Comparison of ENCODE assay signal across 9 cellular contexts in the genomic region with DNA sequence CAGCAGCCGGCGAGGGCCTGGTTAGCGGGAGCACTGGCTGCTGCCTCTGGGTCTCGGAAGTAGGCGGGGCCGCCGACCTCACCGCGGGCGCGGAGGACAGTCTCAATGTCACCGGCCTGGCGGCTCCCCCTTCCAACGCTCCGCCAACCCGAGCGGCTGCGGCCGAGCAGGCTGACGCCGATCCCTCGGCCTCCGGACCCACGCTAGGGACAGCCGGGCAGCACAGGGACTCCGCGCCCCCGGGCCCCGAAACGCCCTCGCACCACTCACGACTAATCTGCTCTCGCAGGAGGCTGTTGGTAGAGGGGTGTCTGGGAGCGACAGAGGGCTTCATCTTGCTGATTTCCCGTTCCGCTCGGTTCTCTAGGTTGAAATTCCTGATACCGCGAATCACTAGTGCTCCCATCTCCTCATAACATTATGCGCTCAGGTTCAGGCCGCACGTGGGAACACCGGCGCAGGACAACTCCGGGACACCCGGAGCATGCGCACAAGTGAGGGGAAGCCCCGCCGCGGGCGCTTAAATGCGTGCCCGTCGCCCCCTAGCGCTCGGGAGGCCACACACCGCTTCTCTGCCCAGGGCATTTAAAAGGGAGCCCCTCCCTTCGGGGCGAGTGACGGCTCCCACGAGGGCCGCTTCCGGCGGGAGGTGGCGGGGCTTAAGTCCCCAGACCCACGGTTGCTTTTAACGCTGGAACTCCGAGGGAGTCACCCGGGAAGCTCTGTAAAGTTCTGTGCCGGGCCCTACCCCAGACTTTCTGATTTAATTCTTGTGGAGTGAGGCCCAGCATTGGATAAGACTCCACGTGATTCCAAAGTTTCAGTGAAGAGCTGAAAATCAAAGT. TPM values are rescaled to one million over a fixed set of nuclear protein-coding genes. Genes with fewer than 3 reads are reported as not detected.
DNase-seq lines count a peak whose midpoint lies in the region; ATAC-seq, FAIRE-seq and TF ChIP-seq lines count a peak whose summit lies in the region.
"Had no signal": no experiment of that assay in that cellular context is flagged by ENCODE, and none has a peak within 500 bp of the region (broad histone marks: within the 10 kb centered on the region; RNA-seq: fewer than 3 reads in every experiment).

NDUFAF4 (minus strand) TSS at position 496 of the 845 bp plus-strand sequence; CDS start at position 406, 90 bp downstream.

- H3K4me1 ChIP-seq in spleen: peaks cover 18 to 54% (median 46%) of the 10 kb centered on the region in 6 donors

- peak; percentile 87 for TF ChIP-seq CTCF in WI38 (IDR thresholded peaks at IDR 0.05; ENCODE audit: low read depth, low read length)
- peak; percentile 95 for TF ChIP-seq CTCF in bronchial epithelial cell (IDR thresholded peaks at IDR 0.05; ENCODE audit: insufficient read depth, low read length, severe bottlenecking)
- TF ChIP-seq CTCF in spleen (IDR thresholded peaks at IDR 0.05 in 8 of 11, conservative IDR thresholded peaks at IDR 0.05 in 3 of 11): peak; percentile 83 to 98 (median 96)

- intact Hi-C loops in spleen (cut with DNase I; ENCODE audit: low total_unique reads): no loop called here

- H3K4me3 Mint-ChIP-seq in immature natural killer cell: peak within 1 kb of the TSS; percentile 88 to 99 (median 98)

- peak; percentile 96 for DNase-seq in AG08396 (ENCODE audit: low spot score)
- DNase-seq in NCI-H2227 (lab: John Stamatoyannopoulos, UW; ENCODE audit: unreplicated experiment): peak; percentile 94
- peak; percentile 82 for DNase-seq in bronchial epithelial cell (ENCODE audit: low read depth)
- DNase-seq in immature natural killer cell: peak; percentile 94
- peak; percentile 99 for DNase-seq in spleen

- H3K27me3 ChIP-seq in bronchial epithelial cell (ENCODE audit: control insufficient read depth, insufficient read depth, low read length) (no peaks in the 10 kb centered on the region), spleen (replicated peaks in 1 of 7) (no peaks in the 10 kb centered on the region)

- peak within 1 kb of the TSS; percentile 85 to 98 (median 93) for H3K27ac Mint-ChIP-seq in immature natural killer cell

- H3K4me1 Mint-ChIP-seq in immature natural killer cell: peaks cover 30 to 40% of the 10 kb centered on the region in 2 donors

- FAIRE-seq in bronchial epithelial cell (lab: Jason Lieb, UNC): no peak
- FAIRE-seq: colon had no signal

- H3K9me3 ChIP-seq in spleen: no peaks in the 10 kb centered on the region

- H3K36me3 ChIP-seq in bronchial epithelial cell (ENCODE audit: control insufficient read depth, insufficient read depth, low read length) (peaks cover 6% of the 10 kb centered on the region), spleen (peaks cover 0 to 36% (median 19%) of the 10 kb centered on the region in 6 donors)

- peak in 1 of 3 donors; percentile 42 for TF ChIP-seq POLR2A in spleen (IDR thresholded peaks at IDR 0.05)

- peaks cover 7 to 11% (median 10%) of the 10 kb centered on the region in 3 donors for H3K27me3 Mint-ChIP-seq in immature natural killer cell (ENCODE audit: low read depth in 3 of 3)

- H3K36me3 Mint-ChIP-seq in immature natural killer cell: peaks cover 3 to 7% (median 3%) of the 10 kb centered on the region in 3 donors

- H3K4me3 ChIP-seq in WI38 (ENCODE audit: low read depth, low read length) (peak within 1 kb of the TSS; percentile 85), bronchial epithelial cell (ENCODE audit: low read depth, low read length) (peak within 1 kb of the TSS; percentile 86), spleen (peak within 1 kb of the TSS; percentile 74 to 100 (median 96))

- 0% methylated on average over 62 to 71 of the region's 71 CpGs for WGBS in spleen, 5 donors

- peak within 1 kb of the TSS; percentile 73 to 98 (median 93) for H3K27ac ChIP-seq in spleen

- ATAC-seq in GM18907 (IDR thresholded peaks at IDR 0.05; ENCODE audit: unreplicated experiment): peak; percentile 96
- ATAC-seq in HG03159 (IDR thresholded peaks at IDR 0.05; ENCODE audit: unreplicated experiment): peak; percentile 95

- no peaks in the 10 kb centered on the region for H3K9me3 Mint-ChIP-seq in immature natural killer cell

RNA-seq across cellular contexts. Expression of gene NDUFAF4, which starts in this region (rescaled TPM):
- total RNA-seq in bronchial epithelial cell: 9.5 and 11.3 TPM in 2 replicates
- polyA plus RNA-seq in immature natural killer cell: 10 to 100 TPM; 36.4 to 86.2 (median 56.6) TPM
- 10 to 100 TPM; 10.1 to 33.9 (median 28.4) TPM for total RNA-seq in spleen
- polyA plus RNA-seq in spleen: 10 to 100 TPM; 32.6 to 42.1 (median 33.8) TPM

Comparison
In these comparisons a context has a peak if more than half of its experiments do, and no peak if none do; other contexts are left out.
1. Peak in every context shown above with its lines: DNase-seq, ATAC-seq, H3K4me3 ChIP-seq and H3K27ac ChIP-seq.